Comparison of ENCODE assay signal across 10 cellular contexts in genomic region chr13:107865643-107866006, GRCh38.
A peak's percentile ranks its signal among the peaks of the same experiment; 100 is the strongest.
DNase-seq lines count a peak whose midpoint lies in the region; FAIRE-seq and TF ChIP-seq lines count a peak whose summit lies in the region.
"Had no signal": no experiment of that assay in that cellular context is flagged by ENCODE, and none has a peak within 500 bp of the region (broad histone marks: within the 10 kb centered on the region; RNA-seq: fewer than 3 reads in every experiment).

No MANE protein-coding gene starts in this region.

- intact Hi-C loops in dorsolateral prefrontal cortex (cut with DNase I): loop anchor here (2.0 to 5.0 kb wide), 3 partner anchors 493 to 658 kb away; no protein-coding TSS in a partner anchor

- no peak overlapping the region for H2AFZ ChIP-seq in neural cell (ENCODE audit: low read depth, low read length)

- H3K27ac ChIP-seq in dorsolateral prefrontal cortex: peak overlapping the region in 19 of 59 donors; percentile 39 to 89 (median 78)
- H3K27ac ChIP-seq in neural cell (ENCODE audit: low read length): peak overlapping the region; percentile 82
- H3K27ac ChIP-seq in RWPE1: no peak overlapping the region
- H3K27ac ChIP-seq: VCaP had no signal

- H3K9me3 ChIP-seq in neural cell (ENCODE audit: low read length): no peaks in the 10 kb centered on the region
- H3K9me3 ChIP-seq: adrenal gland had no signal

- no peak for TF ChIP-seq RAD21 in neural cell (conservative IDR thresholded peaks at IDR 0.05)

- no peaks in the 10 kb centered on the region for H3F3A ChIP-seq in neural cell (ENCODE audit: insufficient read depth, low read length, poor library complexity, severe bottlenecking)

- POLR2A ChIA-PET in RWPE1 (lab: Yijun Ruan, JAX; ENCODE audit: low non-redundant PET): no interaction called here

- H3K9ac ChIP-seq in neural cell (ENCODE audit: low read length): peak overlapping the region; percentile 84

- H3K4me2 ChIP-seq in neural cell (ENCODE audit: low read length): peak overlapping the region; percentile 76

- no peaks in the 10 kb centered on the region for H3K9me2 ChIP-seq in neural cell (ENCODE audit: insufficient read depth, low read length)

- H3K4me3 ChIP-seq in AG10803 (ENCODE audit: low read length) (peak overlapping the region; percentile 58), dorsolateral prefrontal cortex (peak overlapping the region; percentile 34 to 84 (median 71)), neural cell (ENCODE audit: low read length) (peak overlapping the region; percentile 81)

- FAIRE-seq in D721Med (lab: Jason Lieb, UNC): no peak

- no peak for TF ChIP-seq EP300 in neural cell (conservative IDR thresholded peaks at IDR 0.05; ENCODE audit: poor library complexity, severe bottlenecking)

- H3K27me3 ChIP-seq in dorsolateral prefrontal cortex: peaks cover 0 to 26% (median 0%) of the 10 kb centered on the region in 45 donors
- peaks cover 25% of the 10 kb centered on the region for H3K27me3 ChIP-seq in neural cell (ENCODE audit: insufficient read depth, low read depth, low read length)

- H3K36me3 ChIP-seq in neural cell (ENCODE audit: insufficient read depth, low read length): no peaks in the 10 kb centered on the region
- H3K36me3 ChIP-seq: adrenal gland had no signal

- no peak for DNase-seq in AG10803 (ENCODE audit: low read depth)
- DNase-seq in NCI-H1092 treated with DMSO at 0.1 percent for 48 hours (lab: John Stamatoyannopoulos, UW): peak; percentile 78
- peak in 1 of 10 donors; percentile 20 for DNase-seq in dorsolateral prefrontal cortex
- DNase-seq in D721Med (ENCODE audit: insufficient read length, low spot score): no peak
- no peak for DNase-seq in dedifferentiated amniotic fluid mesenchymal stem cell (ENCODE audit: extremely low spot score)
- DNase-seq in RWPE1 (ENCODE audit: low spot score): no peak
- no peak for DNase-seq in putamen (ENCODE audit: low spot score)

- CTCF ChIA-PET in RWPE1 (lab: Yijun Ruan, JAX): no interaction called here

- H4K20me1 ChIP-seq in neural cell (ENCODE audit: insufficient read depth): no peaks in the 10 kb centered on the region

- peaks cover 48% of the 10 kb centered on the region for H3K79me2 ChIP-seq in neural cell (replicated peaks; ENCODE audit: insufficient read depth, low read length)

- TF ChIP-seq CTCF in AG10803 (conservative IDR thresholded peaks at IDR 0.05; ENCODE audit: low read length) (no peak), dorsolateral prefrontal cortex (IDR thresholded peaks at IDR 0.05 in 54 of 56, conservative IDR thresholded peaks at IDR 0.05 in 2 of 56; ENCODE audit: low read depth in 1 of 56, partially characterized antibody in 56 of 56) (no peak), neural cell (IDR thresholded peaks at IDR 0.05; ENCODE audit: poor library complexity, severe bottlenecking) (no peak), D721Med (IDR thresholded peaks at IDR 0.05; ENCODE audit: insufficient read depth, missing control alignments) (no peak), RWPE1 (conservative IDR thresholded peaks at IDR 0.05; ENCODE audit: low read depth) (no peak)

TF ChIP-seq in neural cell, 6 proteins besides CTCF, POLR2A, EP300 and RAD21:
- TF ChIP-seq REST (IDR thresholded peaks at IDR 0.05; ENCODE audit: borderline replicate concordance): no peak
- TF ChIP-seq POLR2AphosphoS5 (IDR thresholded peaks at IDR 0.05): no peak
- TF ChIP-seq MXI1 (conservative IDR thresholded peaks at IDR 0.05; ENCODE audit: poor library complexity, severe bottlenecking): no peak
- TF ChIP-seq SMC3 (conservative IDR thresholded peaks at IDR 0.05; ENCODE audit: poor library complexity): no peak
- no peak for TF ChIP-seq TAF1 (IDR thresholded peaks at IDR 0.05; ENCODE audit: low read depth)
- TF ChIP-seq EZH2 (IDR thresholded peaks at IDR 0.05; ENCODE audit: borderline replicate concordance, insufficient read depth, low read length, poor library complexity, severe bottlenecking): no peak
